ENCODE assay signal across 8 cellular contexts in genomic region chr4:108166441-108167315, GRCh38. TPM values are rescaled to one million over a fixed set of nuclear protein-coding genes. Genes with fewer than 3 reads are reported as not detected.
A peak's percentile ranks its signal among the peaks of the same experiment; 100 is the strongest.
DNase-seq lines count a peak whose midpoint lies in the region; ATAC-seq, FAIRE-seq and TF ChIP-seq lines count a peak whose summit lies in the region.

No MANE protein-coding gene starts in this region.

- TF ChIP-seq CTCF in endothelial cell of umbilical vein (IDR thresholded peaks at IDR 0.05; ENCODE audit: extremely low read depth in 1 of 2, insufficient read depth in 1 of 2, low read depth in 1 of 2, low read length in 2 of 2) (no peak), uterus (IDR thresholded peaks at IDR 0.05) (no peak)

- H3K9me1 ChIP-seq in endothelial cell of umbilical vein (replicated peaks; ENCODE audit: control insufficient read depth, extremely low read depth, insufficient read depth, low read length): no peaks in the 10 kb centered on the region

- no peaks in the 10 kb centered on the region for H3K9me3 ChIP-seq in endothelial cell of umbilical vein (replicated peaks; ENCODE audit: control insufficient read depth, insufficient read depth, low read length)
- H3K9me3 ChIP-seq in neuron (ENCODE audit: low read length): no peaks in the 10 kb centered on the region
- no peaks in the 10 kb centered on the region for H3K9me3 ChIP-seq in uterus

- H3K79me2 ChIP-seq in endothelial cell of umbilical vein (ENCODE audit: control insufficient read depth, insufficient read depth, low read length): no peaks in the 10 kb centered on the region

- BruUV-seq in endothelial cell of umbilical vein (replicated peaks; lab: Mats Ljungman, UMichigan): no TSS peak

- dilution Hi-C loops in endothelial cell of umbilical vein (cut with MboI; ENCODE audit: extremely low pct_ligation_motif_present, low sequenced_read_pairs): no loop called here

- H2AFZ ChIP-seq in endothelial cell of umbilical vein (ENCODE audit: low read depth, low read length) (no peak overlapping the region), neuron (ENCODE audit: low read depth, low read length) (peak overlapping the region; percentile 99)

- H3K4me2 ChIP-seq in endothelial cell of umbilical vein (ENCODE audit: insufficient read depth, low read length): no peak overlapping the region

- no peaks in the 10 kb centered on the region for H3K36me3 ChIP-seq in endothelial cell of umbilical vein (ENCODE audit: control insufficient read depth in 2 of 2, extremely low read depth in 1 of 2, insufficient read depth in 2 of 2, low read length in 2 of 2)
- peaks cover 12% of the 10 kb centered on the region for H3K36me3 ChIP-seq in neuron (ENCODE audit: insufficient read depth, low read length)
- no peaks in the 10 kb centered on the region for H3K36me3 ChIP-seq in uterus

- FAIRE-seq in endothelial cell of umbilical vein (lab: Jason Lieb, UNC): no peak

- intact Hi-C loops in endothelial cell of umbilical vein (cut with micrococcal nuclease): loop anchor here (10.0 kb wide), 1 partner anchor 408 kb away; no protein-coding TSS in a partner anchor
- intact Hi-C loops in uterus (cut with DNase I; ENCODE audit: low total_unique reads): no loop called here

- peak; percentile 28 for ATAC-seq in GM19043 (IDR thresholded peaks at IDR 0.05; ENCODE audit: low read depth, unreplicated experiment)

- H3K27ac ChIP-seq in endothelial cell of umbilical vein (ENCODE audit: insufficient read depth, low read depth, low read length) (no peak overlapping the region), uterus (peak overlapping the region in 1 of 2 donors; percentile 45)

- TF ChIP-seq POLR2A in endothelial cell of umbilical vein (IDR thresholded peaks at IDR 0.05; ENCODE audit: low read depth, low read length): no peak
- TF ChIP-seq POLR2A in uterus (IDR thresholded peaks at IDR 0.05): no peak

- no peak overlapping the region for H3K9ac ChIP-seq in endothelial cell of umbilical vein (replicated peaks; ENCODE audit: extremely low read depth, insufficient read depth, low read length)

- H3K4me3 ChIP-seq in endothelial cell of umbilical vein (replicated peaks in 1 of 3; ENCODE audit: insufficient read depth in 1 of 3, low read depth in 1 of 3, low read length in 3 of 3) (no peak overlapping the region), neuron (ENCODE audit: low read length) (peak overlapping the region; percentile 90), uterus (peak overlapping the region; percentile 36 to 46)

- POLR2A ChIA-PET in endothelial cell of umbilical vein (lab: Charles Lee): no interaction called here

- H3K27me3 ChIP-seq in endothelial cell of umbilical vein (ENCODE audit: control insufficient read depth in 2 of 2, insufficient read depth in 2 of 2, low read length in 2 of 2): peaks cover 63 to 96% of the 10 kb centered on the region in 2 experiments
- peaks cover 22% of the 10 kb centered on the region for H3K27me3 ChIP-seq in neuron (ENCODE audit: insufficient read depth, low read length)
- peaks cover 11 to 66% of the 10 kb centered on the region in 2 donors for H3K27me3 ChIP-seq in uterus

- DNase-seq in NCI-H1092 (lab: John Stamatoyannopoulos, UW) (peak; percentile 50), endothelial cell of umbilical vein (ENCODE audit: low read depth, low spot score) (no peak), uterus (no peak), UCSD-AML1 (lab: John Stamatoyannopoulos, UW; ENCODE audit: unreplicated experiment) (no peak), MV-4-11 (lab: John Stamatoyannopoulos, UW) (no peak)
- peak; percentile 79 for DNase-seq in activated CD4-positive, alpha-beta T cell treated with anti-CD3 and anti-CD28 coated beads for 48 hours

- H3K4me1 ChIP-seq in endothelial cell of umbilical vein (ENCODE audit: control insufficient read depth, extremely low read depth, insufficient read depth, low read length): peaks cover 12% of the 10 kb centered on the region
- H3K4me1 ChIP-seq in neuron (ENCODE audit: insufficient read depth, low read length): peaks cover 21% of the 10 kb centered on the region
- no peaks in the 10 kb centered on the region for H3K4me1 ChIP-seq in uterus

- CTCF ChIA-PET in endothelial cell of umbilical vein (lab: Charles Lee): interaction anchor here (1.1 kb wide), 1 partner anchor 148 kb away, joined by 3 read pairs; no protein-coding TSS in a partner anchor

- peaks cover 4% of the 10 kb centered on the region for H4K20me1 ChIP-seq in endothelial cell of umbilical vein (replicated peaks; ENCODE audit: control insufficient read depth, extremely low read depth, insufficient read depth, low read length)

TF ChIP-seq in endothelial cell of umbilical vein, 7 proteins besides CTCF, POLR2A, EP300 and RAD21:
- peak; percentile 7 for TF ChIP-seq EZH2 (IDR thresholded peaks at IDR 0.05; ENCODE audit: borderline replicate concordance, low read depth, low read length, severe bottlenecking)
- TF ChIP-seq POLR2AphosphoS5 (IDR thresholded peaks at IDR 0.05; ENCODE audit: insufficient read depth, low read depth, low read length): no peak
- no peak for TF ChIP-seq FOS (IDR thresholded peaks at IDR 0.05; ENCODE audit: borderline replicate concordance, insufficient read depth, low read length)
TF ChIP-seq in endothelial cell of umbilical vein: peak in this region for 1.

RNA-seq across cellular contexts. Expression of gene LEF1, which starts 2.1 kb away (rescaled TPM):
- total RNA-seq in endothelial cell of umbilical vein: 0.46 TPM in 1 of 2 replicates, not detected in the other
- not detected in 2 replicates for polyA plus RNA-seq in endothelial cell of umbilical vein
- polyA plus RNA-seq in endothelial cell of umbilical vein (2011; cell fraction: cytosol; rRNA removed): not detected in 2 replicates
- 0.15 TPM in 1 of 2 replicates, not detected in the other for polyA plus RNA-seq in endothelial cell of umbilical vein (2011; cell fraction: nucleus; rRNA removed)
- not detected in 2 replicates for polyA plus RNA-seq in endothelial cell of umbilical vein (2012)
- 0.70 and 3.5 TPM in 2 replicates for polyA minus RNA-seq in endothelial cell of umbilical vein
- polyA minus RNA-seq in endothelial cell of umbilical vein (2011; cell fraction: cytosol; rRNA and poly(A)+ RNA removed): not detected
- not detected in 2 replicates for polyA minus RNA-seq in endothelial cell of umbilical vein (2011; cell fraction: nucleus; rRNA and poly(A)+ RNA removed)
- 10 to 100 TPM; 27.4 to 49.7 (median 43.7) TPM for total RNA-seq in uterus

Comparison
In these comparisons a context has a peak if more than half of its experiments do, and no peak if none do; other contexts are left out.
1. DNase-seq: peak in NCI-H1092 (single experiment) and activated CD4-positive, alpha-beta T cell treated with anti-CD3 and anti-CD28 coated beads for 48 hours (single experiment); none in endothelial cell of umbilical vein (single experiment), uterus (0 of 2), UCSD-AML1 (single experiment) and MV-4-11 (single experiment).
2. H3K4me3 ChIP-seq: peak in neuron (single experiment) and uterus (2 of 2); none in endothelial cell of umbilical vein (0 of 3).
3. RNA of gene LEF1, which starts 2.1 kb away (total RNA-seq): 27.4 to 49.7 TPM in uterus; 0.46 TPM in endothelial cell of umbilical vein; every median in the first group is over 10 times any median in the second.